ENCODE assay signal across 8 cellular contexts in genomic region chr2:20666364-20667150, GRCh38. TPM values are rescaled to one million over a fixed set of nuclear protein-coding genes. Genes with fewer than 3 reads are reported as not detected.
DNase-seq lines count a peak whose midpoint lies in the region; TF ChIP-seq lines count a peak whose summit lies in the region.

Gene GDF7 (plus strand): TSS chr2:20667144. CDS start chr2:20667240, 96 bp downstream.

- no peaks in the 10 kb centered on the region for H3K9me3 Mint-ChIP-seq in activated naive CD4-positive, alpha-beta T cell treated with anti-CD3 and anti-CD28 coated beads for 36 hours

- H3K27me3 Mint-ChIP-seq in activated naive CD4-positive, alpha-beta T cell treated with anti-CD3 and anti-CD28 coated beads for 36 hours (ENCODE audit: low read depth), result peaks cover 59% of the 10 kb centered on the region

- peak within 1 kb of the TSS; percentile 32 for H3K4me3 ChIP-seq in HFF-Myc (replicated peaks; ENCODE audit: low read depth, low read length)
- H3K4me3 ChIP-seq in skeletal muscle satellite cell (ENCODE audit: low read length), result peak within 1 kb of the TSS; percentile 57

- H3K4me2 ChIP-seq in skeletal muscle satellite cell (ENCODE audit: low read length), result peak within 1 kb of the TSS; percentile 79

- no peaks in the 10 kb centered on the region for H3K36me3 Mint-ChIP-seq in activated naive CD4-positive, alpha-beta T cell treated with anti-CD3 and anti-CD28 coated beads for 36 hours (ENCODE audit: low read depth)

- intact Hi-C loops in activated naive CD4-positive, alpha-beta T cell treated with anti-CD3 and anti-CD28 coated beads for 36 hours (cut with micrococcal nuclease), result loop anchor here (10.0 kb wide), 1 partner anchor 378 kb away; the partner anchor contains the start of gene APOB

- H3K4me1 Mint-ChIP-seq in activated naive CD4-positive, alpha-beta T cell treated with anti-CD3 and anti-CD28 coated beads for 36 hours (ENCODE audit: low read depth), result peaks cover 10% of the 10 kb centered on the region

- peaks cover 7% of the 10 kb centered on the region for H3K4me1 ChIP-seq in skeletal muscle satellite cell (ENCODE audit: control insufficient read depth, insufficient read depth, low read length)

- no peak within 1 kb of the TSS for H3K27ac Mint-ChIP-seq in activated naive CD4-positive, alpha-beta T cell treated with anti-CD3 and anti-CD28 coated beads for 36 hours

- peak; percentile 24 for TF ChIP-seq CTCF in HFF-Myc (IDR thresholded peaks at IDR 0.05; ENCODE audit: low read depth, low read length, missing control alignments)

- DNase-seq in DMS114 treated with DMSO at 0.1 percent for 48 hours (lab: John Stamatoyannopoulos, UW; ENCODE audit: unreplicated experiment) (peak; percentile 6), HFF-Myc (ENCODE audit: extremely low read depth, low read depth) (no peak), hepatic stellate cell (ENCODE audit: low spot score) (peak; percentile 53), NCI-H1105 treated with DMSO at 0.1 percent for 48 hours (lab: John Stamatoyannopoulos, UW) (no peak), cortex of kidney (lab: John Stamatoyannopoulos, UW) (no peak)
- peak; percentile 27 for DNase-seq in activated naive CD4-positive, alpha-beta T cell treated with anti-CD3 and anti-CD28 coated beads for 36 hours
- DNase-seq in effector CD4-positive, alpha-beta T cell, result no peak

- CTCF ChIA-PET in activated naive CD4-positive, alpha-beta T cell treated with anti-CD3 and anti-CD28 coated beads for 36 hours (lab: Charles Lee), result interaction anchor here (0.6 to 8.9 kb wide), 8 partner anchors 9 to 296 kb away, joined by 3 to 174 read pairs (median 4); partner anchors contain the start of genes HS1BP3 and RHOB

- no peak within 1 kb of the TSS for H3K9ac ChIP-seq in skeletal muscle satellite cell (ENCODE audit: low read depth, low read length)

- H3K4me3 Mint-ChIP-seq in activated naive CD4-positive, alpha-beta T cell treated with anti-CD3 and anti-CD28 coated beads for 36 hours, result peak within 1 kb of the TSS; percentile 68

- peaks cover 93% of the 10 kb centered on the region for H3K27me3 ChIP-seq in skeletal muscle satellite cell (ENCODE audit: control insufficient read depth, insufficient read depth, low read length)

- H3K36me3 ChIP-seq in skeletal muscle satellite cell (ENCODE audit: insufficient read depth, low read length), result no peaks in the 10 kb centered on the region

- H3K9me3 ChIP-seq in skeletal muscle satellite cell (replicated peaks; ENCODE audit: low read length), result no peaks in the 10 kb centered on the region

RNA-seq across cellular contexts. Expression of gene GDF7, which starts in this region (rescaled TPM):
- total RNA-seq in activated naive CD4-positive, alpha-beta T cell treated with anti-CD3 and anti-CD28 coated beads for 36 hours, result not detected
- under 0.01 TPM in 1 of 2 replicates, not detected in the other for total RNA-seq in skeletal muscle satellite cell (2012; rRNA removed)

Comparison
In these comparisons a context has a peak if more than half of its experiments do, and no peak if none do; other contexts are left out.
1. Peak in DNase-seq in activated naive CD4-positive, alpha-beta T cell treated with anti-CD3 and anti-CD28 coated beads for 36 hours; RNA of the gene not detected or under 1 TPM.
2. DNase-seq: peak in DMS114 treated with DMSO at 0.1 percent for 48 hours (single experiment) and hepatic stellate cell (single experiment); none in HFF-Myc (single experiment), NCI-H1105 treated with DMSO at 0.1 percent for 48 hours (single experiment), cortex of kidney (single experiment) and effector CD4-positive, alpha-beta T cell (single experiment).